In the genomic region with DNA sequence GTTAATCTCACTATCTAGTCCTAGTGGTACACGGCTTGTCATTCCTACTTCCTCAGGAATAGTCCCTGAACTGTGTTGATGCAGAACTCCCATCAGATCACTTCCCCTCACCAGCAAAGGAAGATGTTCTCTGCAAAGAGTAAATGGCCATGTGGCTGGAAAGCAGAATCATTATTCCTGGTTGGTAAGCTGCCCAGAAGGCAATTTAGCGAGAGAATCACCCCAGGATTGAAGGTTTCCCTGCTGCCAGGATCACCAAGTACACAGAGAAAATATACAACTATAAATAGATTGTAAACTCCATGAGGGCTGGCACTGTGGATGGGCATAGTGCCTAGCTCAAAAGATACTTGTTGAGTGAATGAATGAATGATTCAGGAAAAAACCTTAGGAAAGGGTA, we compare ENCODE assay signal across 26 cellular contexts.
"Had no signal": no experiment of that assay in that cellular context is flagged by ENCODE, and none has a peak within 500 bp of the region (broad histone marks: within the 10 kb centered on the region; RNA-seq: fewer than 3 reads in every experiment).

No MANE protein-coding gene starts in this region.

- H3K4me3 Mint-ChIP-seq: endodermal cell; natural killer cell treated with Interleukin-12 subunit alpha and Interleukin-12 subunit beta and Interleukin-15 and Interleukin-18, amount 100 ng/mL, for 72 hours; stimulated activated memory B cell treated with anti-CD40 and anti-IgM and Interleukin-4, amounts not matched to agents 10 μg/mL and 1 μg/mL and 100 μg/mL, for 72 hours; stimulated activated naive CD8-positive, alpha-beta T cell treated with anti-CD3 and anti-CD28 coated beads, Interleukin-15, Interleukin-2, amounts not matched to agents 100 ng/mL and 50 ng/mL, for 24 hours had no signal

- H3K27me3 Mint-ChIP-seq: natural killer cell treated with Interleukin-12 subunit alpha and Interleukin-12 subunit beta and Interleukin-15 and Interleukin-18, amount 100 ng/mL, for 72 hours; stimulated activated memory B cell treated with anti-CD40 and anti-IgM and Interleukin-4, amounts not matched to agents 10 μg/mL and 1 μg/mL and 100 μg/mL, for 72 hours; stimulated activated naive CD8-positive, alpha-beta T cell treated with anti-CD3 and anti-CD28 coated beads, Interleukin-15, Interleukin-2, amounts not matched to agents 100 ng/mL and 50 ng/mL, for 24 hours had no signal

- DNase-seq: effector CD4-positive, alpha-beta T cell; erythroblast; foreskin keratinocyte; heart left ventricle; hippocampal formation; left colon; left ventricle myocardium superior; mesenchymal stem cell; midbrain; occipital lobe; pancreas; psoas muscle; retina; spleen; stimulated activated CD4-positive, alpha-beta T cell treated with anti-CD3 and anti-CD28 coated beads, Interleukin-15, amount 100 ng/mL, for 24 hours; stimulated activated CD4-positive, alpha-beta T cell treated with anti-CD3 and anti-CD28 coated beads, Interleukin-1b, Interleukin-23, amount 100 ng/mL, for 48 hours; stimulated activated CD4-positive, alpha-beta T cell treated with anti-CD3 and anti-CD28 coated beads, Interleukin-4, amount 100 ng/mL, for 24 hours; tibial artery; upper lobe of right lung had no signal

- H3K4me1 Mint-ChIP-seq: endodermal cell; stimulated activated memory B cell treated with anti-CD40 and anti-IgM and Interleukin-4, amounts not matched to agents 10 μg/mL and 1 μg/mL and 100 μg/mL, for 72 hours had no signal

- H3K9me3 Mint-ChIP-seq: endodermal cell; natural killer cell treated with Interleukin-12 subunit alpha and Interleukin-12 subunit beta and Interleukin-15 and Interleukin-18, amount 100 ng/mL, for 72 hours; stimulated activated naive CD8-positive, alpha-beta T cell treated with anti-CD3 and anti-CD28 coated beads, Interleukin-15, Interleukin-2, amounts not matched to agents 100 ng/mL and 50 ng/mL, for 24 hours had no signal

- H3K36me3 Mint-ChIP-seq: natural killer cell treated with Interleukin-12 subunit alpha and Interleukin-12 subunit beta and Interleukin-15 and Interleukin-18, amount 100 ng/mL, for 72 hours; stimulated activated memory B cell treated with anti-CD40 and anti-IgM and Interleukin-4, amounts not matched to agents 10 μg/mL and 1 μg/mL and 100 μg/mL, for 72 hours had no signal

- H3K9me3 ChIP-seq: heart left ventricle, pancreas, spleen, tibial artery, upper lobe of right lung had no signal

- H3K4me1 ChIP-seq: foreskin keratinocyte, heart left ventricle, psoas muscle, spleen, tibial artery, upper lobe of right lung had no signal

- H3K36me3 ChIP-seq: heart left ventricle, pancreas, spleen, tibial artery, upper lobe of right lung had no signal

- H3K27me3 ChIP-seq: foreskin keratinocyte, heart left ventricle, pancreas, spleen, tibial artery, upper lobe of right lung had no signal

- H3K27ac Mint-ChIP-seq: endodermal cell; natural killer cell treated with Interleukin-12 subunit alpha and Interleukin-12 subunit beta and Interleukin-15 and Interleukin-18, amount 100 ng/mL, for 72 hours; stimulated activated memory B cell treated with anti-CD40 and anti-IgM and Interleukin-4, amounts not matched to agents 10 μg/mL and 1 μg/mL and 100 μg/mL, for 72 hours; stimulated activated naive CD8-positive, alpha-beta T cell treated with anti-CD3 and anti-CD28 coated beads, Interleukin-15, Interleukin-2, amounts not matched to agents 100 ng/mL and 50 ng/mL, for 24 hours had no signal

- H3K27ac ChIP-seq: coronary artery, foreskin keratinocyte, heart left ventricle, pancreas, psoas muscle, spleen, tibial artery, upper lobe of right lung had no signal

- ATAC-seq: foreskin keratinocyte, left colon, left ventricle myocardium superior, pancreas, psoas muscle, sciatic nerve, upper lobe of right lung had no signal

- H3K4me3 ChIP-seq: coronary artery, heart left ventricle, lung, pancreas, psoas muscle, spleen, tibial artery, upper lobe of right lung had no signal
